ENCODE assay signal across 1 cellular context in genomic region chr7:86785641-86786040, GRCh38.
TF ChIP-seq lines count a peak whose summit lies in the region.

No MANE protein-coding gene starts in this region.

TF ChIP-seq in K562, 482 proteins besides CTCF, POLR2A, EP300 and RAD21 (continued from another document):
- TF ChIP-seq ZNF398 (CRISPR knock-in tag; IDR thresholded peaks at IDR 0.05) = no peak
- TF ChIP-seq CBFA2T2 (conservative IDR thresholded peaks at IDR 0.05) = no peak
- TF ChIP-seq REST (CRISPR knock-in tag; IDR thresholded peaks at IDR 0.05; ENCODE audit: low read depth) = no peak
- no peak for TF ChIP-seq ZNF57 (CRISPR knock-in tag; IDR thresholded peaks at IDR 0.05)
- TF ChIP-seq ELK3 (CRISPR knock-in tag; IDR thresholded peaks at IDR 0.05) = no peak
- TF ChIP-seq MCM5 (IDR thresholded peaks at IDR 0.05; ENCODE audit: low read depth) = no peak
- no peak for TF ChIP-seq TFE3 (CRISPR knock-in tag; IDR thresholded peaks at IDR 0.05)
- no peak for TF ChIP-seq BCL6 (CRISPR knock-in tag; IDR thresholded peaks at IDR 0.05)
- no peak for TF ChIP-seq DMBX1 (CRISPR knock-in tag; IDR thresholded peaks at IDR 0.05; ENCODE audit: borderline replicate concordance)
- TF ChIP-seq SRF (CRISPR knock-in tag; IDR thresholded peaks at IDR 0.05) = no peak
